ENCODE assay signal across 8 cellular contexts in genomic region chr10:73781548-73781878, GRCh38. TPM values are rescaled to one million over a fixed set of nuclear protein-coding genes. Genes with fewer than 3 reads are reported as not detected.
A peak's percentile ranks its signal among the peaks of the same experiment; 100 is the strongest.
DNase-seq lines count a peak whose midpoint lies in the region; ATAC-seq and TF ChIP-seq lines count a peak whose summit lies in the region.

No MANE protein-coding gene starts in this region.

- H3K27me3 ChIP-seq in Peyer's patch = no peaks in the 10 kb centered on the region
- no peaks in the 10 kb centered on the region for H3K27me3 ChIP-seq in fibroblast of lung (ENCODE audit: control insufficient read depth, insufficient read depth, low read length)
- no peaks in the 10 kb centered on the region for H3K27me3 ChIP-seq in gastrocnemius medialis

- ATAC-seq in GM18873 (IDR thresholded peaks at IDR 0.05; ENCODE audit: low FRiP score, unreplicated experiment) = peak; percentile 7
- ATAC-seq in gastrocnemius medialis = peak; percentile 11 to 19

- TF ChIP-seq CTCF in Peyer's patch (IDR thresholded peaks at IDR 0.05) = no peak
- TF ChIP-seq CTCF in fibroblast of lung (conservative IDR thresholded peaks at IDR 0.05 in 1 of 2, IDR thresholded peaks at IDR 0.05 in 1 of 2; ENCODE audit: low read depth in 1 of 2, low read length in 2 of 2) = no peak
- TF ChIP-seq CTCF in gastrocnemius medialis (IDR thresholded peaks at IDR 0.05 in 4 of 5, conservative IDR thresholded peaks at IDR 0.05 in 1 of 5) = no peak

- H3K4me3 ChIP-seq in Peyer's patch = peak overlapping the region; percentile 75 to 90 (median 87)
- H3K4me3 ChIP-seq in fibroblast of lung (replicated peaks in 1 of 4; ENCODE audit: control extremely low read depth in 1 of 4, insufficient read depth in 1 of 4, low read depth in 3 of 4, low read length in 4 of 4) = peak overlapping the region; percentile 73 to 99 (median 91)
- H3K4me3 ChIP-seq in gastrocnemius medialis = peak overlapping the region; percentile 94 to 100 (median 99)

- intact Hi-C loops in gastrocnemius medialis (cut with DNase I; ENCODE audit: low total_unique reads) = no loop called here
- intact Hi-C loops in posterior vena cava (cut with DNase I) = no loop called here

- H3K4me1 ChIP-seq in Peyer's patch (peaks cover 0 to 34% (median 7%) of the 10 kb centered on the region in 4 donors), fibroblast of lung (ENCODE audit: control insufficient read depth, extremely low read depth, insufficient read depth, low read length) (peaks cover 4% of the 10 kb centered on the region), gastrocnemius medialis (peaks cover 36 to 45% of the 10 kb centered on the region in 2 donors)

- DNase-seq in Peyer's patch (no peak), fibroblast of lung (ENCODE audit: low read depth in 2 of 2) (no peak), gastrocnemius medialis (no peak), COLO829 (ENCODE audit: low spot score) (no peak), RPMI8226 (no peak), posterior vena cava (ENCODE audit: low spot score) (no peak)
- DNase-seq in activated effector memory CD4-positive, alpha-beta T cell treated with anti-CD3 and anti-CD28 coated beads, Interleukin-2, amount 50 U/mL, for 16 hours = no peak

- H3K27ac ChIP-seq in Peyer's patch (peak overlapping the region; percentile 90 to 97 (median 91)), fibroblast of lung (ENCODE audit: insufficient read depth, low read length) (peak overlapping the region; percentile 76), gastrocnemius medialis (peak overlapping the region; percentile 96 to 99 (median 97))

- H3K36me3 ChIP-seq in Peyer's patch (peaks cover 0 to 35% (median 0%) of the 10 kb centered on the region in 3 donors), fibroblast of lung (ENCODE audit: control insufficient read depth, insufficient read depth, low read length) (peaks cover 2% of the 10 kb centered on the region), gastrocnemius medialis (peaks cover 0 to 11% of the 10 kb centered on the region in 2 donors)

- H3K4me2 ChIP-seq in fibroblast of lung (ENCODE audit: extremely low read depth, insufficient read depth, low read length) = peak overlapping the region; percentile 98

- no peak for TF ChIP-seq POLR2A in Peyer's patch (IDR thresholded peaks at IDR 0.05)
- TF ChIP-seq POLR2A in gastrocnemius medialis (IDR thresholded peaks at IDR 0.05) = no peak

- peak overlapping the region; percentile 88 for H3K9ac ChIP-seq in fibroblast of lung (ENCODE audit: insufficient read depth, low read length)

- in situ Hi-C loops in gastrocnemius medialis (cut with MboI; ENCODE audit: low sequenced_read_pairs in 4 of 4) = no loop called here

- H4K20me1 ChIP-seq in fibroblast of lung (ENCODE audit: control insufficient read depth, extremely low read depth, insufficient read depth, low read length) = no peaks in the 10 kb centered on the region

- H2AFZ ChIP-seq in fibroblast of lung (ENCODE audit: low read length) = peak overlapping the region; percentile 79

- H3K9me3 ChIP-seq in Peyer's patch (no peaks in the 10 kb centered on the region), fibroblast of lung (ENCODE audit: control insufficient read depth, insufficient read depth, low read depth, low read length) (no peaks in the 10 kb centered on the region), gastrocnemius medialis (no peaks in the 10 kb centered on the region)

- H3K79me2 ChIP-seq in fibroblast of lung (ENCODE audit: control insufficient read depth, insufficient read depth, low read length) = peaks cover 56% of the 10 kb centered on the region

RNA-seq across cellular contexts. Expression of gene CHCHD1, which starts 0.3 kb away (rescaled TPM):
- 10 to 100 TPM in 3 of 4 donors, 1 to 10 TPM in 1; 9.9 to 36.8 (median 20.9) TPM for total RNA-seq in Peyer's patch
- total RNA-seq in fibroblast of lung = 16.2 and 21.3 TPM in 2 replicates
- 31.0 and 35.8 TPM in 2 replicates for polyA plus RNA-seq in fibroblast of lung
- polyA plus RNA-seq in fibroblast of lung (2012) = 58.3 and 68.8 TPM in 2 replicates
- 1.6 and 6.2 TPM in 2 replicates for polyA minus RNA-seq in fibroblast of lung (ENCODE audit: low replicate concordance)
- 10 to 100 TPM; 25.3 to 41.8 (median 32.7) TPM for total RNA-seq in gastrocnemius medialis
- total RNA-seq in posterior vena cava = 10 to 100 TPM; 15.1 to 18.8 TPM

RNA-seq across cellular contexts. Expression of gene ZSWIM8, which starts 3.9 kb away (rescaled TPM):
- total RNA-seq in Peyer's patch (100 to 1,000 TPM in 3 of 4 donors, 10 to 100 TPM in 1; 87.5 to 345 (median 187) TPM), fibroblast of lung (47.0 and 60.9 TPM in 2 replicates), gastrocnemius medialis (10 to 100 TPM; 52.6 to 81.4 (median 78.9) TPM), posterior vena cava (10 to 100 TPM; 73.4 to 92.0 TPM)
- 37.9 and 53.3 TPM in 2 replicates for polyA plus RNA-seq in fibroblast of lung
- 52.0 and 60.9 TPM in 2 replicates for polyA plus RNA-seq in fibroblast of lung (2012)
- polyA minus RNA-seq in fibroblast of lung (ENCODE audit: low replicate concordance) = 166 and 290 TPM in 2 replicates

RNA-seq across cellular contexts. Expression of gene NDST2, which starts 29.9 kb away (rescaled TPM):
- 10 to 100 TPM; 16.5 to 39.1 (median 27.7) TPM for total RNA-seq in Peyer's patch
- total RNA-seq in fibroblast of lung = 10.5 and 12.6 TPM in 2 replicates
- polyA plus RNA-seq in fibroblast of lung = 15.2 and 17.9 TPM in 2 replicates
- 15.3 and 17.8 TPM in 2 replicates for polyA plus RNA-seq in fibroblast of lung (2012)
- 16.0 and 38.4 TPM in 2 replicates for polyA minus RNA-seq in fibroblast of lung (ENCODE audit: low replicate concordance)
- total RNA-seq in gastrocnemius medialis = 10 to 100 TPM in 1 of 4 donors, 1 to 10 TPM in 3; 7.8 to 21.7 (median 9.2) TPM
- 10 to 100 TPM; 23.4 to 24.4 TPM for total RNA-seq in posterior vena cava

RNA-seq across cellular contexts. Expression of gene SEC24C, which starts 37.3 kb away (rescaled TPM):
- total RNA-seq in Peyer's patch = 10 to 100 TPM; 48.7 to 81.5 (median 79.9) TPM
- 42.9 and 58.0 TPM in 2 replicates for total RNA-seq in fibroblast of lung
- 60.4 and 63.4 TPM in 2 replicates for polyA plus RNA-seq in fibroblast of lung
- polyA plus RNA-seq in fibroblast of lung (2012) = 56.0 and 63.2 TPM in 2 replicates
- polyA minus RNA-seq in fibroblast of lung (ENCODE audit: low replicate concordance) = 269 and 448 TPM in 2 replicates
- total RNA-seq in gastrocnemius medialis = 10 to 100 TPM; 43.6 to 90.5 (median 69.6) TPM
- 10 to 100 TPM; 51.3 to 51.4 TPM for total RNA-seq in posterior vena cava
